1 cellular context compared by ENCODE assay signal in genomic region chr5:52799983-52800393, GRCh38.
A peak's percentile ranks its signal among the peaks of the same experiment; 100 is the strongest.
TF ChIP-seq lines count a peak whose summit lies in the region.

No MANE protein-coding gene starts in this region.

TF ChIP-seq in WTC11, 78 proteins besides CTCF, POLR2A, EP300 and RAD21 (continued from another document):
- no peak for TF ChIP-seq ZSCAN18 (CRISPR knock-in tag; IDR thresholded peaks at IDR 0.05)
- TF ChIP-seq E2F1 (CRISPR knock-in tag; IDR thresholded peaks at IDR 0.05), result peak; percentile 17; the same call in 1 of the 2 replicates
TF ChIP-seq in WTC11: peak in this region for 14.
